In genomic region chr1:19639999-19640362, GRCh38 we compare ENCODE assay signal across 2 cellular contexts.
TF ChIP-seq lines count a peak whose summit lies in the region.

No MANE protein-coding gene starts in this region.

TF ChIP-seq in K562, 482 proteins besides CTCF, POLR2A, EP300 and RAD21:
- 0 out of 2 replicates have a peak, but pooled peaks have one; percentile 34 for TF ChIP-seq CEBPG (CRISPR knock-in tag; IDR thresholded peaks at IDR 0.05)
- TF ChIP-seq CEBPG (tag; conservative IDR thresholded peaks at IDR 0.05 in 1 of 2, IDR thresholded peaks at IDR 0.05 in 1 of 2), result peak; percentile 42 to 79; a peak in 3 of 4 replicates
- no peak for TF ChIP-seq NR2C1 (IDR thresholded peaks at IDR 0.05)
- TF ChIP-seq NR2C1 (tag; IDR thresholded peaks at IDR 0.05), result no peak
- peak; percentile 82 for TF ChIP-seq CEBPB (tag; IDR thresholded peaks at IDR 0.05)
TF ChIP-seq in K562: peak in this region for 2.

TF ChIP-seq in HepG2, 621 proteins besides CTCF, POLR2A, EP300 and RAD21:
- TF ChIP-seq BCL6 (CRISPR knock-in tag; IDR thresholded peaks at IDR 0.05), result peak; percentile 53; the same call in 1 of the 2 replicates
- TF ChIP-seq CEBPB (IDR thresholded peaks at IDR 0.05; ENCODE audit: borderline replicate concordance, low read depth, low read length), result peak; percentile 88
- no peak for TF ChIP-seq XBP1 (CRISPR knock-in tag; IDR thresholded peaks at IDR 0.05)
- TF ChIP-seq HDAC2 (CRISPR knock-in tag; IDR thresholded peaks at IDR 0.05), result 0 out of 2 replicates have a peak, but pooled peaks have one; percentile 27
- 0 out of 2 replicates have a peak, but pooled peaks have one; percentile 15 for TF ChIP-seq GATAD2A (CRISPR knock-in tag; IDR thresholded peaks at IDR 0.05)
- no peak for TF ChIP-seq FOXP1 (IDR thresholded peaks at IDR 0.05)
- TF ChIP-seq FOXP1 (CRISPR knock-in tag; IDR thresholded peaks at IDR 0.05), result peak; percentile 84
- TF ChIP-seq NR2F6 (IDR thresholded peaks at IDR 0.05), result no peak
- TF ChIP-seq NR2F6 (CRISPR knock-in tag; IDR thresholded peaks at IDR 0.05), result 0 out of 2 replicates have a peak, but pooled peaks have one; percentile 19
- peak; percentile 35 for TF ChIP-seq HNF4A (CRISPR knock-in tag; IDR thresholded peaks at IDR 0.05)
- TF ChIP-seq FOXP4 (CRISPR knock-in tag; IDR thresholded peaks at IDR 0.05), result peak; percentile 63
- peak; percentile 71; the same call in 1 of the 2 replicates for TF ChIP-seq KLF12 (CRISPR knock-in tag; IDR thresholded peaks at IDR 0.05; ENCODE audit: borderline replicate concordance)
- TF ChIP-seq TIGD3 (CRISPR knock-in tag; IDR thresholded peaks at IDR 0.05; ENCODE audit: borderline replicate concordance), result no peak
- TF ChIP-seq FOSL2 (CRISPR knock-in tag; IDR thresholded peaks at IDR 0.05), result peak; percentile 47
- TF ChIP-seq CEBPG (CRISPR knock-in tag; IDR thresholded peaks at IDR 0.05), result peak; percentile 88
- no peak for TF ChIP-seq KLF16 (CRISPR knock-in tag; IDR thresholded peaks at IDR 0.05)
- TF ChIP-seq FOXA3 (CRISPR knock-in tag; IDR thresholded peaks at IDR 0.05), result peak; percentile 30
- 0 out of 2 replicates have a peak, but pooled peaks have one; percentile 22 for TF ChIP-seq ARID5B (CRISPR knock-in tag; IDR thresholded peaks at IDR 0.05)
- no peak for TF ChIP-seq SOX6 (IDR thresholded peaks at IDR 0.05)
- peak; percentile 38; the same call in 1 of the 2 replicates for TF ChIP-seq SOX6 (CRISPR knock-in tag; IDR thresholded peaks at IDR 0.05)
- TF ChIP-seq SKI (IDR thresholded peaks at IDR 0.05; ENCODE audit: partially characterized antibody), result no peak
